Comparison of ENCODE assay signal across 1 cellular context in the genomic region with DNA sequence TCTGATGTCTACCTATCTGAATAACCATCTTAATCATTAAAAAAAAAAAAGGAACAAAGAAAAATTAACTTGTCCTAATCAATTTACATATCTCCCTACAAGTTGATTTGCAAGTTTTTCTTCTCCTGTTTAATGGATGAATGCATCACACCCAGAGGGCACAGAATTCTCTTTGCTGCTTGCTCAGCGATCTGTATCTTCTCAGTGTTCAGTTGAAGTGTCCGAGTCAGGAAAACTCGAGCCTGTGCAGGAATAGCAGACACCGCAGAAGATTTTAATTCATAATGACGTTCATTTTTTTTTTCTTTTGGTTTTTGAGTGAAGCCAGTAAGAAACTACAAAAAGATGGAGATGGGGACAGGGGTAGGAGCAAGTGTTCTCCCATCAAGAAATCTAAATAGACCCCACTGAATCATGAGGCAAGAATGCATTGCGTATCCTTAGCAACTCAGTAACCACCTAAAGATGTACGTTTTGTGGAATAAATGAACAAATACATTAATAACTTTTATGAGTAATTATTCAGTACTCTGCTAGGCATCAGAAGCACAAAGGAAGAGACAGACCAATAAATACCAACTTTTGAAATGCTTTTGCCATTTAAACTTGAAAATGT.
TF ChIP-seq lines count a peak whose summit lies in the region.

No MANE protein-coding gene starts in this region.

TF ChIP-seq in WTC11, 78 proteins besides CTCF, POLR2A, EP300 and RAD21:
- TF ChIP-seq ARID4B (CRISPR knock-in tag; IDR thresholded peaks at IDR 0.05; ENCODE audit: borderline replicate concordance) (no peak), ZBTB43 (CRISPR knock-in tag; IDR thresholded peaks at IDR 0.05) (no peak), ZNF416 (CRISPR knock-in tag; IDR thresholded peaks at IDR 0.05) (no peak), ZBTB21 (CRISPR knock-in tag; IDR thresholded peaks at IDR 0.05; ENCODE audit: borderline replicate concordance) (no peak), AFF4 (CRISPR knock-in tag; IDR thresholded peaks at IDR 0.05; ENCODE audit: borderline replicate concordance) (no peak), ZNF263 (CRISPR knock-in tag; IDR thresholded peaks at IDR 0.05; ENCODE audit: low read depth) (no peak), SMAD4 (CRISPR knock-in tag; IDR thresholded peaks at IDR 0.05) (no peak)
- TF ChIP-seq, protein P1, sequence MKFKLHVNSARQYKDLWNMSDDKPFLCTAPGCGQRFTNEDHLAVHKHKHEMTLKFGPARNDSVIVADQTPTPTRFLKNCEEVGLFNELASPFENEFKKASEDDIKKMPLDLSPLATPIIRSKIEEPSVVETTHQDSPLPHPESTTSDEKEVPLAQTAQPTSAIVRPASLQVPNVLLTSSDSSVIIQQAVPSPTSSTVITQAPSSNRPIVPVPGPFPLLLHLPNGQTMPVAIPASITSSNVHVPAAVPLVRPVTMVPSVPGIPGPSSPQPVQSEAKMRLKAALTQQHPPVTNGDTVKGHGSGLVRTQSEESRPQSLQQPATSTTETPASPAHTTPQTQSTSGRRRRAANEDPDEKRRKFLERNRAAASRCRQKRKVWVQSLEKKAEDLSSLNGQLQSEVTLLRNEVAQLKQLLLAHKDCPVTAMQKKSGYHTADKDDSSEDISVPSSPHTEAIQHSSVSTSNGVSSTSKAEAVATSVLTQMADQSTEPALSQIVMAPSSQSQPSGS (CRISPR knock-in tag; IDR thresholded peaks at IDR 0.05; ENCODE audit: borderline replicate concordance, low read depth), result no peak
TF ChIP-seq in WTC11: peak in this region for 0.
